ENCODE assay signal across 8 cellular contexts in genomic region chr1:156129687-156130577, GRCh38. TPM values are rescaled to one million over a fixed set of nuclear protein-coding genes. Genes with fewer than 3 reads are reported as not detected.
DNase-seq lines count a peak whose midpoint lies in the region; ATAC-seq and TF ChIP-seq lines count a peak whose summit lies in the region.

No MANE protein-coding gene starts in this region.

- ATAC-seq in PC-3 (peak; percentile 46), natural killer cell (peak; percentile 44 to 58 (median 57)), GM21447 (IDR thresholded peaks at IDR 0.05; ENCODE audit: unreplicated experiment) (no peak)

- H3K4me2 ChIP-seq in PC-3 (ENCODE audit: low read length): peak overlapping the region; percentile 81

- H3K36me3 ChIP-seq in PC-3 (ENCODE audit: low read depth, low read length): peaks cover 50% of the 10 kb centered on the region

- H3K79me2 ChIP-seq in PC-3 (ENCODE audit: low read length): peaks cover 71% of the 10 kb centered on the region

- H4K20me1 ChIP-seq in PC-3 (ENCODE audit: low read length): peaks cover 26% of the 10 kb centered on the region

- peak overlapping the region; percentile 63 to 92 for H3K27ac Mint-ChIP-seq in natural killer cell

- no peaks in the 10 kb centered on the region for H3K9me3 ChIP-seq in PC-3 (ENCODE audit: low read length)

- TF ChIP-seq CTCF in PC-3 (conservative IDR thresholded peaks at IDR 0.05; ENCODE audit: low read depth, low read length) (peak; percentile 99), natural killer cell (IDR thresholded peaks at IDR 0.05) (peak; percentile 93)

- H3K4me3 ChIP-seq in PC-3 (ENCODE audit: low read length): peak overlapping the region; percentile 58; the same call in 1 of the 2 replicates

- H3K27ac ChIP-seq in PC-3 (ENCODE audit: low read length): peak overlapping the region; percentile 98

- peaks cover 11% of the 10 kb centered on the region for H3F3A ChIP-seq in PC-3 (ENCODE audit: low read length, unreplicated experiment)

- no peaks in the 10 kb centered on the region for H3K9me3 Mint-ChIP-seq in natural killer cell

- no peaks in the 10 kb centered on the region for H3K36me3 Mint-ChIP-seq in natural killer cell

- TSS peak; percentile 88 for BruUV-seq in PC-3 (replicated peaks; lab: Mats Ljungman, UMichigan)

- H3K4me1 ChIP-seq in PC-3 (ENCODE audit: insufficient read depth, low read length): peaks cover 55% of the 10 kb centered on the region

- peaks cover 15 to 39% of the 10 kb centered on the region in 2 donors for H3K4me1 Mint-ChIP-seq in natural killer cell

- no peaks in the 10 kb centered on the region for H3K27me3 Mint-ChIP-seq in natural killer cell (ENCODE audit: low read depth in 2 of 2)

- no peak overlapping the region for H2AFZ ChIP-seq in PC-3 (ENCODE audit: low read length)

- DNase-seq in COR-L47 (lab: John Stamatoyannopoulos, UW): peak; percentile 51
- DNase-seq in HuH-7 (ENCODE audit: low spot score): peak; percentile 96
- peak; percentile 100 for DNase-seq in PC-3
- peak; percentile 57 for DNase-seq in activated T-helper 1 cell treated with Interleukin-2 at 50 U/mL for 16 hours (ENCODE audit: low read depth)
- peak; percentile 95 for DNase-seq in fibroblast of gingiva (ENCODE audit: low read depth)
- peak; percentile 74 for DNase-seq in natural killer cell
- DNase-seq in stimulated activated naive CD4-positive, alpha-beta T cell treated with Interleukin-2 at 50 U/mL for 16 hours (lab: John Stamatoyannopoulos, UW): peak; percentile 62

- POLR2A ChIA-PET in PC-3 (lab: Charles Lee; ENCODE audit: unreplicated experiment): interaction anchor here (0.6 to 1.2 kb wide), 7 partner anchors 12 to 152 kb away, joined by 3 to 13 read pairs (median 4); no protein-coding TSS in a partner anchor

- CTCF ChIA-PET in PC-3 (lab: Charles Lee): interaction anchor here (0.5 to 2.0 kb wide), 13 partner anchors 12 to 218 kb away, joined by 3 to 22 read pairs (median 5); partner anchors contain the start of gene PMF1

- intact Hi-C loops in PC-3 (cut with micrococcal nuclease): loop anchor here (1.0 kb wide), 3 partner anchors 16 to 40 kb away; partner anchors contain the start of gene LMNA
- intact Hi-C loops in natural killer cell (cut with micrococcal nuclease): loop anchor here (1.0 kb wide), 2 partner anchors 34 to 40 kb away; no protein-coding TSS in a partner anchor

- peak overlapping the region; percentile 93 for H3K9ac ChIP-seq in PC-3 (ENCODE audit: low read length)

- no peaks in the 10 kb centered on the region for H3K27me3 ChIP-seq in PC-3 (ENCODE audit: low read length)

- no peaks in the 10 kb centered on the region for H3K9me2 ChIP-seq in PC-3 (replicated peaks; ENCODE audit: low read length)

- no peak overlapping the region for H3K4me3 Mint-ChIP-seq in natural killer cell

RNA-seq across cellular contexts. Expression of gene LMNA, which starts 15.4 kb away (rescaled TPM):
- 864 and 1,095 TPM in 2 replicates for total RNA-seq in PC-3 (2014; rRNA removed)
- 100 to 1,000 TPM; 201 to 504 (median 273) TPM for total RNA-seq in natural killer cell

RNA-seq across cellular contexts. Expression of gene SEMA4A, which starts 23.5 kb away (rescaled TPM):
- total RNA-seq in PC-3 (2014; rRNA removed) (5.8 and 13.1 TPM in 2 replicates), natural killer cell (10 to 100 TPM in 1 of 3 donors, 1 to 10 TPM in 2; 2.6 to 13.0 (median 7.0) TPM)

RNA-seq across cellular contexts. Expression of gene MEX3A, which starts 47.7 kb away (rescaled TPM):
- total RNA-seq in PC-3 (2014; rRNA removed) (12.9 and 14.7 TPM in 2 replicates), natural killer cell (under 1 TPM; 0.05 to 0.16 (median 0.14) TPM)

Comparison
In these comparisons a context has a peak if more than half of its experiments do, and no peak if none do; other contexts are left out.
1. RNA of gene MEX3A, which starts 47.7 kb away (total RNA-seq): 12.9 to 14.7 TPM in PC-3; 0.05 to 0.16 TPM in natural killer cell; every median in the first group is over 10 times any median in the second.
2. Peak in every context shown above with its lines, with median percentiles within 50 percentile points of each other: DNase-seq.